In the genomic region with DNA sequence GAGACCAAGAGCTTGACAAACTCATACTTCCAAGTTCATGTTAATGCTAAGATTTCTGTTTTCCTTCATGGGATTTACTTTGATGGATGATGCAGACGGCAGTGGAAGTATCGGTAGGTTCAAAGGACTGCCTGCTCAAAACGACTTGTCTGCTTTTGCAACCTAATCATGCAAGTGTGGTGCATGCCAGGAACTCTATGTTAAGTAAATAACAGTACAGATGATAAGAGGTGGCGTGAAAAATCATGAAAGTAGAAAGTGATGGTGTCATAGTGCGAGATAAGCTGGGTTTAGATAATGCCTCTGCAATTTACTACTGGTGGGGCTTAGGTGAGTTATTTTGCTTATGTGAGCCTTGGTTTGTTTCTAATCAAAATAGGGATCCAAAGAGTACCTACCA, we compare ENCODE assay signal across 1 cellular context.
A peak's percentile ranks its signal among the peaks of the same experiment; 100 is the strongest.
TF ChIP-seq lines count a peak whose summit lies in the region.

No MANE protein-coding gene starts in this region.

TF ChIP-seq in HepG2, 621 proteins besides CTCF, POLR2A, EP300 and RAD21 (continued from another document and continues in another):
- TF ChIP-seq SIX4 (CRISPR knock-in tag; IDR thresholded peaks at IDR 0.05), result peak; percentile 52; the same call in 1 of the 2 replicates
- peak; percentile 33; the same call in 1 of the 2 replicates for TF ChIP-seq NR2C2 (CRISPR knock-in tag; IDR thresholded peaks at IDR 0.05; ENCODE audit: borderline replicate concordance)
- TF ChIP-seq, protein P1, sequence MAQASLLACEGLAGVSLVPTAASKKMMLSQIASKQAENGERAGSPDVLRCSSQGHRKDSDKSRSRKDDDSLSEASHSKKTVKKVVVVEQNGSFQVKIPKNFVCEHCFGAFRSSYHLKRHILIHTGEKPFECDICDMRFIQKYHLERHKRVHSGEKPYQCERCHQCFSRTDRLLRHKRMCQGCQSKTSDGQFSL (CRISPR knock-in tag; IDR thresholded peaks at IDR 0.05), result no peak
- TF ChIP-seq, protein P2, sequence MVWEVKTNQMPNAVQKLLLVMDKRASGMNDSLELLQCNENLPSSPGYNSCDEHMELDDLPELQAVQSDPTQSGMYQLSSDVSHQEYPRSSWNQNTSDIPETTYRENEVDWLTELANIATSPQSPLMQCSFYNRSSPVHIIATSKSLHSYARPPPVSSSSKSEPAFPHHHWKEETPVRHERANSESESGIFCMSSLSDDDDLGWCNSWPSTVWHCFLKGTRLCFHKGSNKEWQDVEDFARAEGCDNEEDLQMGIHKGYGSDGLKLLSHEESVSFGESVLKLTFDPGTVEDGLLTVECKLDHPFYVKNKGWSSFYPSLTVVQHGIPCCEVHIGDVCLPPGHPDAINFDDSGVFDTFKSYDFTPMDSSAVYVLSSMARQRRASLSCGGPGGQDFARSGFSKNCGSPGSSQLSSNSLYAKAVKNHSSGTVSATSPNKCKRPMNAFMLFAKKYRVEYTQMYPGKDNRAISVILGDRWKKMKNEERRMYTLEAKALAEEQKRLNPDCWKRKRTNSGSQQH (CRISPR knock-in tag; IDR thresholded peaks at IDR 0.05; ENCODE audit: low read depth), result no peak
- TF ChIP-seq NR2F2 (IDR thresholded peaks at IDR 0.05; ENCODE audit: borderline replicate concordance, low read depth), result no peak
- no peak for TF ChIP-seq KDM4B (CRISPR knock-in tag; IDR thresholded peaks at IDR 0.05)
- TF ChIP-seq, protein P3, sequence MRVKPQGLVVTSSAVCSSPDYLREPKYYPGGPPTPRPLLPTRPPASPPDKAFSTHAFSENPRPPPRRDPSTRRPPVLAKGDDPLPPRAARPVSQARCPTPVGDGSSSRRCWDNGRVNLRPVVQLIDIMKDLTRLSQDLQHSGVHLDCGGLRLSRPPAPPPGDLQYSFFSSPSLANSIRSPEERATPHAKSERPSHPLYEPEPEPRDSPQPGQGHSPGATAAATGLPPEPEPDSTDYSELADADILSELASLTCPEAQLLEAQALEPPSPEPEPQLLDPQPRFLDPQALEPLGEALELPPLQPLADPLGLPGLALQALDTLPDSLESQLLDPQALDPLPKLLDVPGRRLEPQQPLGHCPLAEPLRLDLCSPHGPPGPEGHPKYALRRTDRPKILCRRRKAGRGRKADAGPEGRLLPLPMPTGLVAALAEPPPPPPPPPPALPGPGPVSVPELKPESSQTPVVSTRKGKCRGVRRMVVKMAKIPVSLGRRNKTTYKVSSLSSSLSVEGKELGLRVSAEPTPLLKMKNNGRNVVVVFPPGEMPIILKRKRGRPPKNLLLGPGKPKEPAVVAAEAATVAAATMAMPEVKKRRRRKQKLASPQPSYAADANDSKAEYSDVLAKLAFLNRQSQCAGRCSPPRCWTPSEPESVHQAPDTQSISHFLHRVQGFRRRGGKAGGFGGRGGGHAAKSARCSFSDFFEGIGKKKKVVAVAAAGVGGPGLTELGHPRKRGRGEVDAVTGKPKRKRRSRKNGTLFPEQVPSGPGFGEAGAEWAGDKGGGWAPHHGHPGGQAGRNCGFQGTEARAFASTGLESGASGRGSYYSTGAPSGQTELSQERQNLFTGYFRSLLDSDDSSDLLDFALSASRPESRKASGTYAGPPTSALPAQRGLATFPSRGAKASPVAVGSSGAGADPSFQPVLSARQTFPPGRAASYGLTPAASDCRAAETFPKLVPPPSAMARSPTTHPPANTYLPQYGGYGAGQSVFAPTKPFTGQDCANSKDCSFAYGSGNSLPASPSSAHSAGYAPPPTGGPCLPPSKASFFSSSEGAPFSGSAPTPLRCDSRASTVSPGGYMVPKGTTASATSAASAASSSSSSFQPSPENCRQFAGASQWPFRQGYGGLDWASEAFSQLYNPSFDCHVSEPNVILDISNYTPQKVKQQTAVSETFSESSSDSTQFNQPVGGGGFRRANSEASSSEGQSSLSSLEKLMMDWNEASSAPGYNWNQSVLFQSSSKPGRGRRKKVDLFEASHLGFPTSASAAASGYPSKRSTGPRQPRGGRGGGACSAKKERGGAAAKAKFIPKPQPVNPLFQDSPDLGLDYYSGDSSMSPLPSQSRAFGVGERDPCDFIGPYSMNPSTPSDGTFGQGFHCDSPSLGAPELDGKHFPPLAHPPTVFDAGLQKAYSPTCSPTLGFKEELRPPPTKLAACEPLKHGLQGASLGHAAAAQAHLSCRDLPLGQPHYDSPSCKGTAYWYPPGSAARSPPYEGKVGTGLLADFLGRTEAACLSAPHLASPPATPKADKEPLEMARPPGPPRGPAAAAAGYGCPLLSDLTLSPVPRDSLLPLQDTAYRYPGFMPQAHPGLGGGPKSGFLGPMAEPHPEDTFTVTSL (CRISPR knock-in tag; IDR thresholded peaks at IDR 0.05; ENCODE audit: borderline replicate concordance), result peak; percentile 55
- TF ChIP-seq ZNF282 (IDR thresholded peaks at IDR 0.05; ENCODE audit: partially characterized antibody), result no peak
- no peak for TF ChIP-seq MXI1 (IDR thresholded peaks at IDR 0.05; ENCODE audit: borderline replicate concordance, low read depth, low read length)
- TF ChIP-seq ATRX (CRISPR knock-in tag; IDR thresholded peaks at IDR 0.05; ENCODE audit: borderline replicate concordance), result no peak
- TF ChIP-seq ZNF782 (CRISPR knock-in tag; IDR thresholded peaks at IDR 0.05; ENCODE audit: borderline replicate concordance), result no peak
- TF ChIP-seq TOE1 (CRISPR knock-in tag; IDR thresholded peaks at IDR 0.05), result no peak
- TF ChIP-seq TOPORS (CRISPR knock-in tag; IDR thresholded peaks at IDR 0.05), result no peak
- TF ChIP-seq MED13 (CRISPR knock-in tag; IDR thresholded peaks at IDR 0.05), result no peak
- peak; percentile 87 for TF ChIP-seq ZBTB21 (CRISPR knock-in tag; IDR thresholded peaks at IDR 0.05)
- no peak for TF ChIP-seq ZMYM2 (CRISPR knock-in tag; IDR thresholded peaks at IDR 0.05)
- TF ChIP-seq, protein P4, sequence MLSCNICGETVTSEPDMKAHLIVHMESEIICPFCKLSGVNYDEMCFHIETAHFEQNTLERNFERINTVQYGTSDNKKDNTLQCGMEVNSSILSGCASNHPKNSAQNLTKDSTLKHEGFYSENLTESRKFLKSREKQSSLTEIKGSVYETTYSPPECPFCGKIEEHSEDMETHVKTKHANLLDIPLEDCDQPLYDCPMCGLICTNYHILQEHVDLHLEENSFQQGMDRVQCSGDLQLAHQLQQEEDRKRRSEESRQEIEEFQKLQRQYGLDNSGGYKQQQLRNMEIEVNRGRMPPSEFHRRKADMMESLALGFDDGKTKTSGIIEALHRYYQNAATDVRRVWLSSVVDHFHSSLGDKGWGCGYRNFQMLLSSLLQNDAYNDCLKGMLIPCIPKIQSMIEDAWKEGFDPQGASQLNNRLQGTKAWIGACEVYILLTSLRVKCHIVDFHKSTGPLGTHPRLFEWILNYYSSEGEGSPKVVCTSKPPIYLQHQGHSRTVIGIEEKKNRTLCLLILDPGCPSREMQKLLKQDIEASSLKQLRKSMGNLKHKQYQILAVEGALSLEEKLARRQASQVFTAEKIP (CRISPR knock-in tag; IDR thresholded peaks at IDR 0.05; ENCODE audit: borderline replicate concordance), result no peak
- TF ChIP-seq, protein P5, sequence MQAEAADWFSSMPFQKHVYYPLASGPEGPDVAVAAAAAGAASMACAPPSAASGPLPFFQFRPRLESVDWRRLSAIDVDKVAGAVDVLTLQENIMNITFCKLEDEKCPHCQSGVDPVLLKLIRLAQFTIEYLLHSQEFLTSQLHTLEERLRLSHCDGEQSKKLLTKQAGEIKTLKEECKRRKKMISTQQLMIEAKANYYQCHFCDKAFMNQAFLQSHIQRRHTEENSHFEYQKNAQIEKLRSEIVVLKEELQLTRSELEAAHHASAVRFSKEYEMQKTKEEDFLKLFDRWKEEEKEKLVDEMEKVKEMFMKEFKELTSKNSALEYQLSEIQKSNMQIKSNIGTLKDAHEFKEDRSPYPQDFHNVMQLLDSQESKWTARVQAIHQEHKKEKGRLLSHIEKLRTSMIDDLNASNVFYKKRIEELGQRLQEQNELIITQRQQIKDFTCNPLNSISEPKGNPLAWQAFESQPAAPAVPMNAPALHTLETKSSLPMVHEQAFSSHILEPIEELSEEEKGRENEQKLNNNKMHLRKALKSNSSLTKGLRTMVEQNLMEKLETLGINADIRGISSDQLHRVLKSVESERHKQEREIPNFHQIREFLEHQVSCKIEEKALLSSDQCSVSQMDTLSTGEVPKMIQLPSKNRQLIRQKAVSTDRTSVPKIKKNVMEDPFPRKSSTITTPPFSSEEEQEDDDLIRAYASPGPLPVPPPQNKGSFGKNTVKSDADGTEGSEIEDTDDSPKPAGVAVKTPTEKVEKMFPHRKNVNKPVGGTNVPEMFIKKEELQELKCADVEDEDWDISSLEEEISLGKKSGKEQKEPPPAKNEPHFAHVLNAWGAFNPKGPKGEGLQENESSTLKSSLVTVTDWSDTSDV (CRISPR knock-in tag; IDR thresholded peaks at IDR 0.05), result no peak
- TF ChIP-seq KAT8 (CRISPR knock-in tag; IDR thresholded peaks at IDR 0.05), result no peak; the same call in 1 of the 2 replicates
- TF ChIP-seq ZFP36L1 (CRISPR knock-in tag; IDR thresholded peaks at IDR 0.05), result no peak
- TF ChIP-seq, protein P6, sequence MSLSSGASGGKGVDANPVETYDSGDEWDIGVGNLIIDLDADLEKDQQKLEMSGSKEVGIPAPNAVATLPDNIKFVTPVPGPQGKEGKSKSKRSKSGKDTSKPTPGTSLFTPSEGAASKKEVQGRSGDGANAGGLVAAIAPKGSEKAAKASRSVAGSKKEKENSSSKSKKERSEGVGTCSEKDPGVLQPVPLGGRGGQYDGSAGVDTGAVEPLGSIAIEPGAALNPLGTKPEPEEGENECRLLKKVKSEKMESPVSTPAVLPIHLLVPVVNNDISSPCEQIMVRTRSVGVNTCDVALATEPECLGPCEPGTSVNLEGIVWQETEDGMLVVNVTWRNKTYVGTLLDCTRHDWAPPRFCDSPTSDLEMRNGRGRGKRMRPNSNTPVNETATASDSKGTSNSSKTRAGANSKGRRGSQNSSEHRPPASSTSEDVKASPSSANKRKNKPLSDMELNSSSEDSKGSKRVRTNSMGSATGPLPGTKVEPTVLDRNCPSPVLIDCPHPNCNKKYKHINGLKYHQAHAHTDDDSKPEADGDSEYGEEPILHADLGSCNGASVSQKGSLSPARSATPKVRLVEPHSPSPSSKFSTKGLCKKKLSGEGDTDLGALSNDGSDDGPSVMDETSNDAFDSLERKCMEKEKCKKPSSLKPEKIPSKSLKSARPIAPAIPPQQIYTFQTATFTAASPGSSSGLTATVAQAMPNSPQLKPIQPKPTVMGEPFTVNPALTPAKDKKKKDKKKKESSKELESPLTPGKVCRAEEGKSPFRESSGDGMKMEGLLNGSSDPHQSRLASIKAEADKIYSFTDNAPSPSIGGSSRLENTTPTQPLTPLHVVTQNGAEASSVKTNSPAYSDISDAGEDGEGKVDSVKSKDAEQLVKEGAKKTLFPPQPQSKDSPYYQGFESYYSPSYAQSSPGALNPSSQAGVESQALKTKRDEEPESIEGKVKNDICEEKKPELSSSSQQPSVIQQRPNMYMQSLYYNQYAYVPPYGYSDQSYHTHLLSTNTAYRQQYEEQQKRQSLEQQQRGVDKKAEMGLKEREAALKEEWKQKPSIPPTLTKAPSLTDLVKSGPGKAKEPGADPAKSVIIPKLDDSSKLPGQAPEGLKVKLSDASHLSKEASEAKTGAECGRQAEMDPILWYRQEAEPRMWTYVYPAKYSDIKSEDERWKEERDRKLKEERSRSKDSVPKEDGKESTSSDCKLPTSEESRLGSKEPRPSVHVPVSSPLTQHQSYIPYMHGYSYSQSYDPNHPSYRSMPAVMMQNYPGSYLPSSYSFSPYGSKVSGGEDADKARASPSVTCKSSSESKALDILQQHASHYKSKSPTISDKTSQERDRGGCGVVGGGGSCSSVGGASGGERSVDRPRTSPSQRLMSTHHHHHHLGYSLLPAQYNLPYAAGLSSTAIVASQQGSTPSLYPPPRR (CRISPR knock-in tag; IDR thresholded peaks at IDR 0.05; ENCODE audit: borderline replicate concordance), result peak; percentile 77
- TF ChIP-seq, protein P7, sequence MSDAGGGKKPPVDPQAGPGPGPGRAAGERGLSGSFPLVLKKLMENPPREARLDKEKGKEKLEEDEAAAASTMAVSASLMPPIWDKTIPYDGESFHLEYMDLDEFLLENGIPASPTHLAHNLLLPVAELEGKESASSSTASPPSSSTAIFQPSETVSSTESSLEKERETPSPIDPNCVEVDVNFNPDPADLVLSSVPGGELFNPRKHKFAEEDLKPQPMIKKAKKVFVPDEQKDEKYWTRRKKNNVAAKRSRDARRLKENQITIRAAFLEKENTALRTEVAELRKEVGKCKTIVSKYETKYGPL (CRISPR knock-in tag; IDR thresholded peaks at IDR 0.05), result no peak
- TF ChIP-seq ZBTB3 (CRISPR knock-in tag; IDR thresholded peaks at IDR 0.05; ENCODE audit: borderline replicate concordance, low read depth), result no peak
- TF ChIP-seq NCOA5 (CRISPR knock-in tag; IDR thresholded peaks at IDR 0.05), result no peak
- TF ChIP-seq ZFP41 (CRISPR knock-in tag; IDR thresholded peaks at IDR 0.05; ENCODE audit: borderline replicate concordance), result no peak
- TF ChIP-seq ZNF331 (CRISPR knock-in tag; IDR thresholded peaks at IDR 0.05), result peak; percentile 72; the same call in 1 of the 2 replicates
- TF ChIP-seq, protein P8, sequence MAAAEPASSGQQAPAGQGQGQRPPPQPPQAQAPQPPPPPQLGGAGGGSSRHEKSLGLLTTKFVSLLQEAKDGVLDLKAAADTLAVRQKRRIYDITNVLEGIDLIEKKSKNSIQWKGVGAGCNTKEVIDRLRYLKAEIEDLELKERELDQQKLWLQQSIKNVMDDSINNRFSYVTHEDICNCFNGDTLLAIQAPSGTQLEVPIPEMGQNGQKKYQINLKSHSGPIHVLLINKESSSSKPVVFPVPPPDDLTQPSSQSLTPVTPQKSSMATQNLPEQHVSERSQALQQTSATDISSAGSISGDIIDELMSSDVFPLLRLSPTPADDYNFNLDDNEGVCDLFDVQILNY (CRISPR knock-in tag; conservative IDR thresholded peaks at IDR 0.05), result no peak
- TF ChIP-seq, protein P9, sequence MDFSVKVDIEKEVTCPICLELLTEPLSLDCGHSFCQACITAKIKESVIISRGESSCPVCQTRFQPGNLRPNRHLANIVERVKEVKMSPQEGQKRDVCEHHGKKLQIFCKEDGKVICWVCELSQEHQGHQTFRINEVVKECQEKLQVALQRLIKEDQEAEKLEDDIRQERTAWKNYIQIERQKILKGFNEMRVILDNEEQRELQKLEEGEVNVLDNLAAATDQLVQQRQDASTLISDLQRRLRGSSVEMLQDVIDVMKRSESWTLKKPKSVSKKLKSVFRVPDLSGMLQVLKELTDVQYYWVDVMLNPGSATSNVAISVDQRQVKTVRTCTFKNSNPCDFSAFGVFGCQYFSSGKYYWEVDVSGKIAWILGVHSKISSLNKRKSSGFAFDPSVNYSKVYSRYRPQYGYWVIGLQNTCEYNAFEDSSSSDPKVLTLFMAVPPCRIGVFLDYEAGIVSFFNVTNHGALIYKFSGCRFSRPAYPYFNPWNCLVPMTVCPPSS (IDR thresholded peaks at IDR 0.05), result no peak
- TF ChIP-seq ZNF839 (CRISPR knock-in tag; IDR thresholded peaks at IDR 0.05; ENCODE audit: borderline replicate concordance), result no peak
- no peak; the same call in 1 of the 2 replicates for TF ChIP-seq SIX1 (CRISPR knock-in tag; IDR thresholded peaks at IDR 0.05; ENCODE audit: borderline replicate concordance)
- no peak for TF ChIP-seq ZNF746 (CRISPR knock-in tag; IDR thresholded peaks at IDR 0.05)
- TF ChIP-seq ZNF12 (CRISPR knock-in tag; IDR thresholded peaks at IDR 0.05), result no peak; the same call in 1 of the 2 replicates
- no peak for TF ChIP-seq ZBTB42 (CRISPR knock-in tag; IDR thresholded peaks at IDR 0.05)
- TF ChIP-seq ELF1 (CRISPR knock-in tag; IDR thresholded peaks at IDR 0.05), result no peak
- TF ChIP-seq HDAC1 (CRISPR knock-in tag; IDR thresholded peaks at IDR 0.05), result no peak; the same call in 1 of the 2 replicates
- TF ChIP-seq NFIB (CRISPR knock-in tag; IDR thresholded peaks at IDR 0.05; ENCODE audit: borderline replicate concordance), result no peak
- no peak for TF ChIP-seq TAF15 (IDR thresholded peaks at IDR 0.05; ENCODE audit: low read depth, low read length, poor library complexity, severe bottlenecking)
- no peak for TF ChIP-seq SMC3 (IDR thresholded peaks at IDR 0.05; ENCODE audit: low read length)
- TF ChIP-seq CREB1 (IDR thresholded peaks at IDR 0.05), result no peak; the same call in 1 of the 2 replicates
- TF ChIP-seq CREB1 (CRISPR knock-in tag; IDR thresholded peaks at IDR 0.05), result peak; percentile 74; the same call in 1 of the 2 replicates
- no peak for TF ChIP-seq AGO2 (optimal IDR thresholded peaks at IDR 0.05; ENCODE audit: low read depth, low read length)
- no peak for TF ChIP-seq HIVEP1 (CRISPR knock-in tag; IDR thresholded peaks at IDR 0.05)
- TF ChIP-seq PPARG (CRISPR knock-in tag; conservative IDR thresholded peaks at IDR 0.05), result no peak; the same call in 1 of the 2 replicates
